ENCODE assay signal across 1 cellular context in genomic region chr12:118358607-118359540, GRCh38.
TF ChIP-seq lines count a peak whose summit lies in the region.

No MANE protein-coding gene starts in this region.

TF ChIP-seq in GM12878, 131 proteins besides CTCF, POLR2A, EP300 and RAD21 (continued from another document):
- TF ChIP-seq PRDM15 (CRISPR knock-in tag; IDR thresholded peaks at IDR 0.05) = no peak
- TF ChIP-seq NFIC (IDR thresholded peaks at IDR 0.05; ENCODE audit: low read depth, low read length) = peak; percentile 17; the same call in 1 of the 2 replicates
- TF ChIP-seq ZNF687 (IDR thresholded peaks at IDR 0.05) = peak; percentile 75; the same call in 1 of the 2 replicates
- no peak for TF ChIP-seq CHD2 (IDR thresholded peaks at IDR 0.05; ENCODE audit: borderline replicate concordance, low read depth, low read length)
- no peak for TF ChIP-seq POLR2AphosphoS2 (IDR thresholded peaks at IDR 0.05; ENCODE audit: low read depth, low read length)
- TF ChIP-seq ZSCAN29 (IDR thresholded peaks at IDR 0.05) = no peak
- no peak for TF ChIP-seq ATF7 (IDR thresholded peaks at IDR 0.05; ENCODE audit: low read depth)
- no peak for TF ChIP-seq USF1 (IDR thresholded peaks at IDR 0.05; ENCODE audit: borderline replicate concordance, extremely low read length, insufficient read depth, low read depth, low read length)
- no peak for TF ChIP-seq TCF12 (IDR thresholded peaks at IDR 0.05; ENCODE audit: low read depth, low read length)
- no peak for TF ChIP-seq REST (IDR thresholded peaks at IDR 0.05; ENCODE audit: low read depth, low read length)
- TF ChIP-seq NR2F1 (conservative IDR thresholded peaks at IDR 0.05) = no peak
- no peak for TF ChIP-seq BRCA1 (IDR thresholded peaks at IDR 0.05; ENCODE audit: low read depth, low read length)
- no peak for TF ChIP-seq EGR1 (IDR thresholded peaks at IDR 0.05; ENCODE audit: borderline replicate concordance in 1 of 2, low read depth in 2 of 2, low read length in 2 of 2)
- TF ChIP-seq MLLT1 (IDR thresholded peaks at IDR 0.05) = peak; percentile 76
- no peak for TF ChIP-seq E4F1 (IDR thresholded peaks at IDR 0.05; ENCODE audit: borderline replicate concordance, partially characterized antibody)
- TF ChIP-seq IRF4 (IDR thresholded peaks at IDR 0.05; ENCODE audit: low read depth, low read length) = no peak
- no peak for TF ChIP-seq FOXM1 (IDR thresholded peaks at IDR 0.05; ENCODE audit: low read depth, low read length)
- no peak for TF ChIP-seq SMC3 (IDR thresholded peaks at IDR 0.05; ENCODE audit: borderline replicate concordance, low read length)
